In genomic region chr4:142341286-142341685, GRCh38 we compare ENCODE assay signal across 15 cellular contexts.
DNase-seq lines count a peak whose midpoint lies in the region; ATAC-seq and TF ChIP-seq lines count a peak whose summit lies in the region.
"Had no signal": no experiment of that assay in that cellular context is flagged by ENCODE, and none has a peak within 500 bp of the region (broad histone marks: within the 10 kb centered on the region; RNA-seq: fewer than 3 reads in every experiment).

No MANE protein-coding gene starts in this region.

- no peaks in the 10 kb centered on the region for H3K9me3 Mint-ChIP-seq in activated CD8-positive, alpha-beta T cell treated with anti-CD3 and anti-CD28 coated beads for 36 hours
- peaks cover 7% of the 10 kb centered on the region for H3K9me3 Mint-ChIP-seq in activated CD8-positive, alpha-beta T cell treated with anti-CD3 and anti-CD28 coated beads, Interleukin-2, amount 10 ng/mL, durations not matched to agents 7 days and 5 days (ENCODE audit: insufficient read depth)
- no peaks in the 10 kb centered on the region for H3K9me3 Mint-ChIP-seq in activated naive CD8-positive, alpha-beta T cell (ENCODE audit: low read depth)
- H3K9me3 Mint-ChIP-seq in activated naive CD8-positive, alpha-beta T cell treated with anti-CD3 and anti-CD28 coated beads for 36 hours = no peaks in the 10 kb centered on the region
- no peaks in the 10 kb centered on the region for H3K9me3 Mint-ChIP-seq in activated T-helper 17 cell treated with anti-CD3 and anti-CD28 coated beads, Interleukin-2, amount 50 U/mL, for 72 hours
- H3K9me3 Mint-ChIP-seq: CD8-positive, alpha-beta T cell; H9 had no signal

- H3K27ac Mint-ChIP-seq in activated CD8-positive, alpha-beta T cell treated with anti-CD3 and anti-CD28 coated beads for 36 hours = no peak overlapping the region
- H3K27ac Mint-ChIP-seq in activated CD8-positive, alpha-beta T cell treated with anti-CD3 and anti-CD28 coated beads, Interleukin-2, amount 10 ng/mL, durations not matched to agents 7 days and 5 days = no peak overlapping the region
- peak overlapping the region; percentile 50 for H3K27ac Mint-ChIP-seq in activated naive CD8-positive, alpha-beta T cell
- no peak overlapping the region for H3K27ac Mint-ChIP-seq in activated naive CD8-positive, alpha-beta T cell treated with anti-CD3 and anti-CD28 coated beads for 36 hours
- no peak overlapping the region for H3K27ac Mint-ChIP-seq in activated T-helper 17 cell treated with anti-CD3 and anti-CD28 coated beads, Interleukin-2, amount 50 U/mL, for 72 hours
- H3K27ac Mint-ChIP-seq: B cell; CD8-positive, alpha-beta T cell; H9 had no signal

- CTCF ChIA-PET in activated CD8-positive, alpha-beta T cell treated with anti-CD3 and anti-CD28 coated beads for 36 hours (lab: Charles Lee) = interaction anchor here (1.3 to 5.1 kb wide), 4 partner anchors 11 to 66 kb away, joined by 3 to 26 read pairs (median 4); no protein-coding TSS in a partner anchor
- CTCF ChIA-PET in activated CD8-positive, alpha-beta T cell treated with anti-CD3 and anti-CD28 coated beads, Interleukin-2, amount 10 ng/mL, durations not matched to agents 7 days and 5 days (lab: Charles Lee) = interaction anchor here (1.5 to 2.3 kb wide), 2 partner anchors 12 to 42 kb away, joined by 3 to 9 read pairs; no protein-coding TSS in a partner anchor
- CTCF ChIA-PET in HEK293T (lab: Yijun Ruan, JAX) = interaction anchor here (0.9 to 1.1 kb wide), 2 partner anchors 13 to 15 kb away, joined by 4 read pairs; no protein-coding TSS in a partner anchor

- peaks cover 35% of the 10 kb centered on the region for H3K4me1 Mint-ChIP-seq in activated CD8-positive, alpha-beta T cell treated with anti-CD3 and anti-CD28 coated beads for 36 hours (ENCODE audit: low read depth)
- H3K4me1 Mint-ChIP-seq in activated CD8-positive, alpha-beta T cell treated with anti-CD3 and anti-CD28 coated beads, Interleukin-2, amount 10 ng/mL, durations not matched to agents 7 days and 5 days (ENCODE audit: low read depth) = peaks cover 7% of the 10 kb centered on the region
- H3K4me1 Mint-ChIP-seq in activated naive CD8-positive, alpha-beta T cell (ENCODE audit: low read depth) = peaks cover 65% of the 10 kb centered on the region
- peaks cover 20% of the 10 kb centered on the region for H3K4me1 Mint-ChIP-seq in activated naive CD8-positive, alpha-beta T cell treated with anti-CD3 and anti-CD28 coated beads for 36 hours
- peaks cover 34% of the 10 kb centered on the region for H3K4me1 Mint-ChIP-seq in activated T-helper 17 cell treated with anti-CD3 and anti-CD28 coated beads, Interleukin-2, amount 50 U/mL, for 72 hours
- H3K4me1 Mint-ChIP-seq: B cell had no signal

- peaks cover 28% of the 10 kb centered on the region for H3K36me3 Mint-ChIP-seq in activated CD8-positive, alpha-beta T cell treated with anti-CD3 and anti-CD28 coated beads for 36 hours (ENCODE audit: low read depth)
- H3K36me3 Mint-ChIP-seq in activated CD8-positive, alpha-beta T cell treated with anti-CD3 and anti-CD28 coated beads, Interleukin-2, amount 10 ng/mL, durations not matched to agents 7 days and 5 days (ENCODE audit: low read depth) = peaks cover 28% of the 10 kb centered on the region
- H3K36me3 Mint-ChIP-seq in activated naive CD8-positive, alpha-beta T cell = peaks cover 22% of the 10 kb centered on the region
- peaks cover 35% of the 10 kb centered on the region for H3K36me3 Mint-ChIP-seq in activated naive CD8-positive, alpha-beta T cell treated with anti-CD3 and anti-CD28 coated beads for 36 hours
- peaks cover 38% of the 10 kb centered on the region for H3K36me3 Mint-ChIP-seq in activated T-helper 17 cell treated with anti-CD3 and anti-CD28 coated beads, Interleukin-2, amount 50 U/mL, for 72 hours (ENCODE audit: low read depth)

- no peak for TF ChIP-seq CTCF in activated CD8-positive, alpha-beta T cell treated with anti-CD3 and anti-CD28 coated beads for 36 hours (IDR thresholded peaks at IDR 0.05)

- POLR2A ChIA-PET in activated CD8-positive, alpha-beta T cell treated with anti-CD3 and anti-CD28 coated beads for 36 hours (lab: Charles Lee) = no interaction called here
- POLR2A ChIA-PET in activated CD8-positive, alpha-beta T cell treated with anti-CD3 and anti-CD28 coated beads, Interleukin-2, amount 10 ng/mL, durations not matched to agents 7 days and 5 days (lab: Charles Lee) = no interaction called here
- POLR2A ChIA-PET in HEK293T (lab: Yijun Ruan, JAX) = no interaction called here

- no peak overlapping the region for H3K4me3 Mint-ChIP-seq in activated CD8-positive, alpha-beta T cell treated with anti-CD3 and anti-CD28 coated beads for 36 hours
- no peak overlapping the region for H3K4me3 Mint-ChIP-seq in activated CD8-positive, alpha-beta T cell treated with anti-CD3 and anti-CD28 coated beads, Interleukin-2, amount 10 ng/mL, durations not matched to agents 7 days and 5 days
- H3K4me3 Mint-ChIP-seq in activated naive CD8-positive, alpha-beta T cell = no peak overlapping the region
- H3K4me3 Mint-ChIP-seq in activated naive CD8-positive, alpha-beta T cell treated with anti-CD3 and anti-CD28 coated beads for 36 hours = no peak overlapping the region
- H3K4me3 Mint-ChIP-seq in activated T-helper 17 cell treated with anti-CD3 and anti-CD28 coated beads, Interleukin-2, amount 50 U/mL, for 72 hours = no peak overlapping the region
- H3K4me3 Mint-ChIP-seq: B cell; CD8-positive, alpha-beta T cell; H9 had no signal

- intact Hi-C loops in activated CD8-positive, alpha-beta T cell treated with anti-CD3 and anti-CD28 coated beads for 36 hours (cut with micrococcal nuclease) = no loop called here

- ATAC-seq in activated CD8-positive, alpha-beta T cell treated with anti-CD3 and anti-CD28 coated beads for 36 hours = peak; percentile 27
- ATAC-seq in activated CD8-positive, alpha-beta T cell treated with anti-CD3 and anti-CD28 coated beads, Interleukin-2, amount 10 ng/mL, durations not matched to agents 7 days and 5 days = no peak
- peak; percentile 59 for ATAC-seq in activated T-helper 17 cell treated with anti-CD3 and anti-CD28 coated beads, Interleukin-2, amount 50 U/mL, for 72 hours (replicated peaks)
- ATAC-seq: CD8-positive, alpha-beta T cell; HepG2 had no signal

- no peak for DNase-seq in activated CD8-positive, alpha-beta T cell treated with anti-CD3 and anti-CD28 coated beads for 36 hours
- DNase-seq in activated CD8-positive, alpha-beta T cell treated with anti-CD3 and anti-CD28 coated beads, Interleukin-2, amount 10 ng/mL, durations not matched to agents 7 days and 5 days = no peak
- no peak for DNase-seq in activated naive CD8-positive, alpha-beta T cell treated with anti-CD3 and anti-CD28 coated beads for 36 hours
- no peak for DNase-seq in HEK293T (ENCODE audit: extremely low spot score)
- DNase-seq: Calu3; CD8-positive, alpha-beta T cell; DMS 273 treated with DMSO at 0.1 percent for 48 hours; DMS53; DND-41; EL; H9 had no signal

- H3K27me3 Mint-ChIP-seq in activated CD8-positive, alpha-beta T cell treated with anti-CD3 and anti-CD28 coated beads for 36 hours = no peaks in the 10 kb centered on the region
- no peaks in the 10 kb centered on the region for H3K27me3 Mint-ChIP-seq in activated CD8-positive, alpha-beta T cell treated with anti-CD3 and anti-CD28 coated beads, Interleukin-2, amount 10 ng/mL, durations not matched to agents 7 days and 5 days (ENCODE audit: low read depth)
- H3K27me3 Mint-ChIP-seq in activated naive CD8-positive, alpha-beta T cell = no peaks in the 10 kb centered on the region
- H3K27me3 Mint-ChIP-seq in activated naive CD8-positive, alpha-beta T cell treated with anti-CD3 and anti-CD28 coated beads for 36 hours = no peaks in the 10 kb centered on the region
- no peaks in the 10 kb centered on the region for H3K27me3 Mint-ChIP-seq in activated T-helper 17 cell treated with anti-CD3 and anti-CD28 coated beads, Interleukin-2, amount 50 U/mL, for 72 hours
- H3K27me3 Mint-ChIP-seq: B cell had no signal

TF ChIP-seq in HEK293T, 16 proteins besides CTCF, POLR2A, EP300 and RAD21:
- no peak for TF ChIP-seq TARDBP (IDR thresholded peaks at IDR 0.05)
- TF ChIP-seq FOXA1 (IDR thresholded peaks at IDR 0.05) = no peak
- no peak for TF ChIP-seq HDGF (IDR thresholded peaks at IDR 0.05; ENCODE audit: borderline replicate concordance)
- TF ChIP-seq NFRKB (IDR thresholded peaks at IDR 0.05) = no peak
- TF ChIP-seq, protein P1, sequence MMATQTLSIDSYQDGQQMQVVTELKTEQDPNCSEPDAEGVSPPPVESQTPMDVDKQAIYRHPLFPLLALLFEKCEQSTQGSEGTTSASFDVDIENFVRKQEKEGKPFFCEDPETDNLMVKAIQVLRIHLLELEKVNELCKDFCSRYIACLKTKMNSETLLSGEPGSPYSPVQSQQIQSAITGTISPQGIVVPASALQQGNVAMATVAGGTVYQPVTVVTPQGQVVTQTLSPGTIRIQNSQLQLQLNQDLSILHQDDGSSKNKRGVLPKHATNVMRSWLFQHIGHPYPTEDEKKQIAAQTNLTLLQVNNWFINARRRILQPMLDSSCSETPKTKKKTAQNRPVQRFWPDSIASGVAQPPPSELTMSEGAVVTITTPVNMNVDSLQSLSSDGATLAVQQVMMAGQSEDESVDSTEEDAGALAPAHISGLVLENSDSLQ (IDR thresholded peaks at IDR 0.05) = no peak
- TF ChIP-seq FOXK2 (IDR thresholded peaks at IDR 0.05) = no peak
- TF ChIP-seq ZNF384 (IDR thresholded peaks at IDR 0.05) = no peak
- no peak for TF ChIP-seq CTBP1 (IDR thresholded peaks at IDR 0.05; ENCODE audit: borderline replicate concordance)
- TF ChIP-seq ELF4 (IDR thresholded peaks at IDR 0.05) = no peak
- TF ChIP-seq BHLHE40 (IDR thresholded peaks at IDR 0.05; ENCODE audit: borderline replicate concordance) = no peak
- no peak for TF ChIP-seq L3MBTL2 (conservative IDR thresholded peaks at IDR 0.05)
- TF ChIP-seq FOXM1 (IDR thresholded peaks at IDR 0.05; ENCODE audit: borderline replicate concordance) = no peak
- no peak for TF ChIP-seq SP1 (IDR thresholded peaks at IDR 0.05)
- no peak for TF ChIP-seq LEF1 (IDR thresholded peaks at IDR 0.05; ENCODE audit: borderline replicate concordance)
- TF ChIP-seq ARNT (IDR thresholded peaks at IDR 0.05) = no peak
- TF ChIP-seq SUZ12 (IDR thresholded peaks at IDR 0.05) = no peak
